In genomic region chr2:38959938-38960608, GRCh38 we compare ENCODE assay signal across 8 cellular contexts.
DNase-seq lines count a peak whose midpoint lies in the region; ATAC-seq and TF ChIP-seq lines count a peak whose summit lies in the region.

No MANE protein-coding gene starts in this region.

- H3K9me3 ChIP-seq in mucosa of rectum (ENCODE audit: control insufficient read depth in 2 of 2, low read length in 2 of 2), result no peaks in the 10 kb centered on the region

- no peak overlapping the region for H3K9ac ChIP-seq in mucosa of rectum (ENCODE audit: low read depth in 1 of 2, low read length in 2 of 2)

- H3K27ac ChIP-seq in mucosa of rectum (ENCODE audit: low read depth in 2 of 2, low read length in 2 of 2), result no peak overlapping the region

- no peaks in the 10 kb centered on the region for H3K4me1 ChIP-seq in mucosa of rectum (ENCODE audit: control insufficient read depth in 2 of 2, insufficient read depth in 2 of 2, low read length in 2 of 2)

- DNase-seq in GM10266 (ENCODE audit: extremely low spot score) (peak; percentile 86), activated T-cell treated with anti-CD3 and anti-CD28 coated beads for 1 hour (ENCODE audit: low read depth) (peak; percentile 44), epithelial cell of proximal tubule (ENCODE audit: low read depth) (no peak)
- DNase-seq in stimulated activated CD8-positive, alpha-beta memory T cell treated with anti-CD3 and anti-CD28 coated beads, Interleukin-4, amount 100 ng/mL, for 1 hour (ENCODE audit: low read depth in 2 of 2, low spot score in 1 of 2), result peak; percentile 2 to 22

- H3K27me3 ChIP-seq in mucosa of rectum (ENCODE audit: control insufficient read depth in 2 of 2, insufficient read depth in 2 of 2, low read length in 2 of 2), result no peaks in the 10 kb centered on the region

- no peak for TF ChIP-seq CTCF in GM10266 (IDR thresholded peaks at IDR 0.05; ENCODE audit: control insufficient read depth, insufficient read depth, low read depth, missing control alignments)
- TF ChIP-seq CTCF in epithelial cell of proximal tubule (conservative IDR thresholded peaks at IDR 0.05; ENCODE audit: low read depth, low read length), result no peak

- ATAC-seq in HG03139 (IDR thresholded peaks at IDR 0.05; ENCODE audit: unreplicated experiment) (peak; percentile 85), GM18517 (IDR thresholded peaks at IDR 0.05; ENCODE audit: unreplicated experiment) (no peak), GM21737 (IDR thresholded peaks at IDR 0.05; ENCODE audit: unreplicated experiment) (no peak)

- H3K4me3 ChIP-seq in epithelial cell of proximal tubule (ENCODE audit: low read depth, low read length), result peak overlapping the region; percentile 49
- peak overlapping the region; percentile 11 to 44 for H3K4me3 ChIP-seq in mucosa of rectum (ENCODE audit: low read length in 2 of 2)

- H3K36me3 ChIP-seq in mucosa of rectum (ENCODE audit: control insufficient read depth in 2 of 2, insufficient read depth in 2 of 2, low read length in 2 of 2), result no peaks in the 10 kb centered on the region
